In genomic region chr9:122777052-122777451, GRCh38 we compare ENCODE assay signal across 38 cellular contexts. TPM values are rescaled to one million over a fixed set of nuclear protein-coding genes. Genes with fewer than 3 reads are reported as not detected.
"Had no signal": no experiment of that assay in that cellular context is flagged by ENCODE, and none has a peak within 500 bp of the region (broad histone marks: within the 10 kb centered on the region; RNA-seq: fewer than 3 reads in every experiment).

No MANE protein-coding gene starts in this region.

- H3K27me3 ChIP-seq: adrenal gland, body of pancreas, brain microvascular endothelial cell, breast epithelium had no signal

- H3K4me3 Mint-ChIP-seq: activated B cell treated with CpG ODN at 0.5 μM for 24 hours; activated CD4-positive, alpha-beta memory T cell treated with anti-CD3 and anti-CD28 coated beads for 36 hours; activated CD4-positive, alpha-beta T cell treated with anti-CD3 and anti-CD28 coated beads, Interleukin-2, amount 10 ng/mL, durations not matched to agents 24 days and 14 days; activated CD8-positive, alpha-beta T cell treated with anti-CD3 and anti-CD28 coated beads for 36 hours; activated naive CD4-positive, alpha-beta T cell treated with anti-CD3 and anti-CD28 coated beads for 36 hours; activated naive CD8-positive, alpha-beta T cell treated with anti-CD3 and anti-CD28 coated beads for 36 hours; activated T-cell treated with anti-CD3 and anti-CD28 coated beads, Interleukin-2, amount 50 U/mL, for 4 hours; activated T-cell treated with anti-CD3 and anti-CD28 coated beads, Interleukin-2, amount 50 U/mL, for 72 hours; activated T-helper 1 cell treated with anti-CD3 and anti-CD28 coated beads, Interleukin-12 subunit alpha, Interleukin-12 subunit beta, Interleukin-2, Interleukin-4 antibody, amounts not matched to agents 30 ng/mL and 10 ng/mL and 1 ng/mL, durations not matched to agents 14 hours and 24 hours and 36 hours; activated T-helper 17 cell treated with anti-CD3 and anti-CD28 coated beads, Interleukin-2, amount 50 U/mL, for 72 hours; T-helper 1 cell treated with Interleukin-12 subunit alpha and Interleukin-12 subunit beta and Interleukin-4 antibody, amounts not matched to agents 30 μg/mL and 1 μg/mL, for 36 hours; T-helper 2 cell treated with Interferon-gamma antibody and Interleukin-4, amounts not matched to agents 5 μg/mL and 100 μg/mL, for 36 hours had no signal

- H3K36me3 Mint-ChIP-seq: activated naive CD8-positive, alpha-beta T cell treated with anti-CD3 and anti-CD28 coated beads for 36 hours had no signal

- ATAC-seq: activated CD8-positive, alpha-beta T cell treated with anti-CD3 and anti-CD28 coated beads for 36 hours; activated naive CD4-positive, alpha-beta T cell treated with anti-CD3 and anti-CD28 coated beads, Interleukin-2, amount 50 U/mL, for 72 hours; activated T-cell treated with anti-CD3 and anti-CD28 coated beads, Interleukin-2, amount 50 U/mL, for 4 hours; activated T-cell treated with anti-CD3 and anti-CD28 coated beads, Interleukin-2, amount 50 U/mL, for 72 hours; activated T-helper 17 cell treated with anti-CD3 and anti-CD28 coated beads, Interleukin-2, amount 50 U/mL, for 72 hours; body of pancreas had no signal

- H3K4me1 ChIP-seq: adrenal gland, body of pancreas, breast epithelium had no signal

- H3K27ac ChIP-seq: adrenal gland, body of pancreas, brain microvascular endothelial cell, breast epithelium, VCaP had no signal

- DNase-seq: activated B cell treated with CpG ODN at 0.5 μM for 24 hours; activated CD4-positive, alpha-beta memory T cell treated with anti-CD3 and anti-CD28 coated beads for 36 hours; activated CD4-positive, alpha-beta T cell treated with anti-CD3 and anti-CD28 coated beads for 4 hours; activated CD4-positive, alpha-beta T cell treated with anti-CD3 and anti-CD28 coated beads, Interleukin-2, amount 10 ng/mL, durations not matched to agents 24 days and 14 days; activated CD4-positive, alpha-beta T cell treated with anti-CD3 and anti-CD28 coated beads, Interleukin-2, amount 50 U/mL, for 1 hour; activated CD4-positive, alpha-beta T cell treated with anti-CD3 and anti-CD28 coated beads, Interleukin-2, amount 50 U/mL, for 4 hours; activated CD4-positive, CD25-positive, alpha-beta regulatory T cell treated with anti-CD3 and anti-CD28 coated beads, Interleukin-2, amount 50 U/mL, for 72 hours; activated CD8-positive, alpha-beta memory T cell treated with anti-CD3 and anti-CD28 coated beads, Interleukin-2, amount 50 U/mL, for 4 hours; activated CD8-positive, alpha-beta T cell treated with anti-CD3 and anti-CD28 coated beads for 36 hours; activated effector memory CD4-positive, alpha-beta T cell treated with anti-CD3 and anti-CD28 coated beads, Interleukin-2, amount 50 U/mL, for 16 hours; activated gamma-delta T cell treated with Interleukin-2 at 50 U/mL for 16 hours; activated naive CD4-positive, alpha-beta T cell; activated naive CD4-positive, alpha-beta T cell treated with anti-CD3 and anti-CD28 coated beads for 36 hours; activated naive CD4-positive, alpha-beta T cell treated with anti-CD3 and anti-CD28 coated beads, Interleukin-2, amount 50 U/mL, for 16 hours; activated naive CD8-positive, alpha-beta T cell treated with anti-CD3 and anti-CD28 coated beads for 36 hours; activated T-cell treated with anti-CD3 and anti-CD28 coated beads for 4 hours; activated T-cell treated with anti-CD3 and anti-CD28 coated beads, Interleukin-2, amount 50 U/mL, for 1 hour; activated T-cell treated with anti-CD3 and anti-CD28 coated beads, Interleukin-2, amount 50 U/mL, for 4 hours; activated T-cell treated with anti-CD3 and anti-CD28 coated beads, Interleukin-2, amount 50 U/mL, for 72 hours; adrenal gland; amniotic stem cell; aorta; body of pancreas; brain microvascular endothelial cell; central memory CD4-positive, alpha-beta T cell; T-helper 1 cell; T-helper 2 cell; T-helper 9 cell had no signal

- H3K27me3 Mint-ChIP-seq: activated B cell treated with CpG ODN at 0.5 μM for 24 hours; activated CD4-positive, alpha-beta memory T cell treated with anti-CD3 and anti-CD28 coated beads for 36 hours; activated CD4-positive, alpha-beta T cell treated with anti-CD3 and anti-CD28 coated beads, Interleukin-2, amount 10 ng/mL, durations not matched to agents 24 days and 14 days; activated naive CD8-positive, alpha-beta T cell treated with anti-CD3 and anti-CD28 coated beads for 36 hours had no signal

- H3K36me3 ChIP-seq: adrenal gland, brain microvascular endothelial cell, breast epithelium had no signal

- H3K9me3 ChIP-seq: adrenal gland, body of pancreas, breast epithelium had no signal

- H3K4me1 Mint-ChIP-seq: activated B cell treated with CpG ODN at 0.5 μM for 24 hours; activated CD4-positive, alpha-beta T cell treated with anti-CD3 and anti-CD28 coated beads, Interleukin-2, amount 10 ng/mL, durations not matched to agents 24 days and 14 days; activated naive CD8-positive, alpha-beta T cell treated with anti-CD3 and anti-CD28 coated beads for 36 hours; activated T-helper 17 cell treated with anti-CD3 and anti-CD28 coated beads, Interleukin-2, amount 50 U/mL, for 72 hours had no signal

- H3K27ac Mint-ChIP-seq: activated B cell treated with CpG ODN at 0.5 μM for 24 hours; activated CD4-positive, alpha-beta memory T cell treated with anti-CD3 and anti-CD28 coated beads for 36 hours; activated CD4-positive, alpha-beta T cell treated with anti-CD3 and anti-CD28 coated beads, Interleukin-2, amount 10 ng/mL, durations not matched to agents 24 days and 14 days; activated CD8-positive, alpha-beta T cell treated with anti-CD3 and anti-CD28 coated beads for 36 hours; activated naive CD4-positive, alpha-beta T cell treated with anti-CD3 and anti-CD28 coated beads for 36 hours; activated naive CD4-positive, alpha-beta T cell treated with anti-CD3 and anti-CD28 coated beads, Interleukin-2, amount 50 U/mL, for 72 hours; activated naive CD8-positive, alpha-beta T cell treated with anti-CD3 and anti-CD28 coated beads for 36 hours; activated T-cell treated with anti-CD3 and anti-CD28 coated beads, Interleukin-2, amount 50 U/mL, for 72 hours; activated T-helper 1 cell treated with anti-CD3 and anti-CD28 coated beads, Interleukin-12 subunit alpha, Interleukin-12 subunit beta, Interleukin-2, Interleukin-4 antibody, amounts not matched to agents 30 ng/mL and 10 ng/mL and 1 ng/mL, durations not matched to agents 14 hours and 24 hours and 36 hours; activated T-helper 17 cell treated with anti-CD3 and anti-CD28 coated beads, Interleukin-2, amount 50 U/mL, for 72 hours; T-helper 1 cell treated with Interleukin-12 subunit alpha and Interleukin-12 subunit beta and Interleukin-4 antibody, amounts not matched to agents 30 μg/mL and 1 μg/mL, for 36 hours; T-helper 2 cell treated with Interferon-gamma antibody and Interleukin-4, amounts not matched to agents 5 μg/mL and 100 μg/mL, for 36 hours had no signal

- H3K4me3 ChIP-seq: adrenal gland, body of pancreas, breast epithelium had no signal

RNA-seq across cellular contexts. Expression of gene OR5C1, which starts 11.7 kb away (rescaled TPM):
- total RNA-seq: activated B cell treated with CpG ODN at 0.5 μM for 24 hours; activated CD4-positive, alpha-beta memory T cell treated with anti-CD3 and anti-CD28 coated beads for 36 hours; activated CD4-positive, alpha-beta T cell treated with anti-CD3 and anti-CD28 coated beads, Interleukin-2, amount 10 ng/mL, durations not matched to agents 24 days and 14 days; activated CD8-positive, alpha-beta memory T cell treated with anti-CD3 and anti-CD28 coated beads for 36 hours; activated CD8-positive, alpha-beta T cell treated with anti-CD3 and anti-CD28 coated beads for 36 hours; activated naive CD4-positive, alpha-beta T cell treated with anti-CD3 and anti-CD28 coated beads for 36 hours; activated naive CD4-positive, alpha-beta T cell treated with anti-CD3 and anti-CD28 coated beads, Interleukin-2, amount 50 U/mL, for 72 hours; activated naive CD8-positive, alpha-beta T cell treated with anti-CD3 and anti-CD28 coated beads for 36 hours; activated T-cell treated with anti-CD3 and anti-CD28 coated beads, Interleukin-2, amount 50 U/mL, for 4 hours; activated T-cell treated with anti-CD3 and anti-CD28 coated beads, Interleukin-2, amount 50 U/mL, for 72 hours; activated T-helper 1 cell treated with anti-CD3 and anti-CD28 coated beads, Interleukin-12 subunit alpha, Interleukin-12 subunit beta, Interleukin-2, Interleukin-4 antibody, amounts not matched to agents 30 ng/mL and 10 ng/mL and 1 ng/mL, durations not matched to agents 14 hours and 24 hours and 36 hours; activated T-helper 17 cell treated with anti-CD3 and anti-CD28 coated beads, Interleukin-2, amount 50 U/mL, for 72 hours; adrenal gland; aorta; astrocyte; body of pancreas; breast epithelium; cardiac septum had no signal
- polyA plus RNA-seq: adrenal gland, aorta had no signal

RNA-seq across cellular contexts. Expression of gene OR1K1, which starts 22.9 kb away (rescaled TPM):
- total RNA-seq: activated B cell treated with CpG ODN at 0.5 μM for 24 hours; activated CD4-positive, alpha-beta memory T cell treated with anti-CD3 and anti-CD28 coated beads for 36 hours; activated CD4-positive, alpha-beta T cell treated with anti-CD3 and anti-CD28 coated beads, Interleukin-2, amount 10 ng/mL, durations not matched to agents 24 days and 14 days; activated CD8-positive, alpha-beta memory T cell treated with anti-CD3 and anti-CD28 coated beads for 36 hours; activated CD8-positive, alpha-beta T cell treated with anti-CD3 and anti-CD28 coated beads for 36 hours; activated naive CD4-positive, alpha-beta T cell treated with anti-CD3 and anti-CD28 coated beads for 36 hours; activated naive CD4-positive, alpha-beta T cell treated with anti-CD3 and anti-CD28 coated beads, Interleukin-2, amount 50 U/mL, for 72 hours; activated naive CD8-positive, alpha-beta T cell treated with anti-CD3 and anti-CD28 coated beads for 36 hours; activated T-cell treated with anti-CD3 and anti-CD28 coated beads, Interleukin-2, amount 50 U/mL, for 4 hours; activated T-cell treated with anti-CD3 and anti-CD28 coated beads, Interleukin-2, amount 50 U/mL, for 72 hours; activated T-helper 1 cell treated with anti-CD3 and anti-CD28 coated beads, Interleukin-12 subunit alpha, Interleukin-12 subunit beta, Interleukin-2, Interleukin-4 antibody, amounts not matched to agents 30 ng/mL and 10 ng/mL and 1 ng/mL, durations not matched to agents 14 hours and 24 hours and 36 hours; activated T-helper 17 cell treated with anti-CD3 and anti-CD28 coated beads, Interleukin-2, amount 50 U/mL, for 72 hours; adrenal gland; aorta; astrocyte; body of pancreas; breast epithelium; cardiac septum had no signal
- polyA plus RNA-seq: adrenal gland, aorta had no signal

RNA-seq across cellular contexts. Expression of gene OR1L6, which starts 34.9 kb away (rescaled TPM):
- total RNA-seq: activated B cell treated with CpG ODN at 0.5 μM for 24 hours; activated CD4-positive, alpha-beta memory T cell treated with anti-CD3 and anti-CD28 coated beads for 36 hours; activated CD4-positive, alpha-beta T cell treated with anti-CD3 and anti-CD28 coated beads, Interleukin-2, amount 10 ng/mL, durations not matched to agents 24 days and 14 days; activated CD8-positive, alpha-beta memory T cell treated with anti-CD3 and anti-CD28 coated beads for 36 hours; activated CD8-positive, alpha-beta T cell treated with anti-CD3 and anti-CD28 coated beads for 36 hours; activated naive CD4-positive, alpha-beta T cell treated with anti-CD3 and anti-CD28 coated beads for 36 hours; activated naive CD4-positive, alpha-beta T cell treated with anti-CD3 and anti-CD28 coated beads, Interleukin-2, amount 50 U/mL, for 72 hours; activated naive CD8-positive, alpha-beta T cell treated with anti-CD3 and anti-CD28 coated beads for 36 hours; activated T-cell treated with anti-CD3 and anti-CD28 coated beads, Interleukin-2, amount 50 U/mL, for 4 hours; activated T-cell treated with anti-CD3 and anti-CD28 coated beads, Interleukin-2, amount 50 U/mL, for 72 hours; activated T-helper 1 cell treated with anti-CD3 and anti-CD28 coated beads, Interleukin-12 subunit alpha, Interleukin-12 subunit beta, Interleukin-2, Interleukin-4 antibody, amounts not matched to agents 30 ng/mL and 10 ng/mL and 1 ng/mL, durations not matched to agents 14 hours and 24 hours and 36 hours; activated T-helper 17 cell treated with anti-CD3 and anti-CD28 coated beads, Interleukin-2, amount 50 U/mL, for 72 hours; adrenal gland; aorta; astrocyte; body of pancreas; breast epithelium; cardiac septum had no signal
- polyA plus RNA-seq: adrenal gland, aorta had no signal

RNA-seq across cellular contexts. Expression of gene OR1L4, which starts 53.3 kb away (rescaled TPM):
- total RNA-seq: activated B cell treated with CpG ODN at 0.5 μM for 24 hours; activated CD4-positive, alpha-beta memory T cell treated with anti-CD3 and anti-CD28 coated beads for 36 hours; activated CD4-positive, alpha-beta T cell treated with anti-CD3 and anti-CD28 coated beads, Interleukin-2, amount 10 ng/mL, durations not matched to agents 24 days and 14 days; activated CD8-positive, alpha-beta memory T cell treated with anti-CD3 and anti-CD28 coated beads for 36 hours; activated CD8-positive, alpha-beta T cell treated with anti-CD3 and anti-CD28 coated beads for 36 hours; activated naive CD4-positive, alpha-beta T cell treated with anti-CD3 and anti-CD28 coated beads for 36 hours; activated naive CD4-positive, alpha-beta T cell treated with anti-CD3 and anti-CD28 coated beads, Interleukin-2, amount 50 U/mL, for 72 hours; activated naive CD8-positive, alpha-beta T cell treated with anti-CD3 and anti-CD28 coated beads for 36 hours; activated T-cell treated with anti-CD3 and anti-CD28 coated beads, Interleukin-2, amount 50 U/mL, for 4 hours; activated T-cell treated with anti-CD3 and anti-CD28 coated beads, Interleukin-2, amount 50 U/mL, for 72 hours; activated T-helper 1 cell treated with anti-CD3 and anti-CD28 coated beads, Interleukin-12 subunit alpha, Interleukin-12 subunit beta, Interleukin-2, Interleukin-4 antibody, amounts not matched to agents 30 ng/mL and 10 ng/mL and 1 ng/mL, durations not matched to agents 14 hours and 24 hours and 36 hours; activated T-helper 17 cell treated with anti-CD3 and anti-CD28 coated beads, Interleukin-2, amount 50 U/mL, for 72 hours; adrenal gland; aorta; astrocyte; body of pancreas; breast epithelium; cardiac septum had no signal
- polyA plus RNA-seq: adrenal gland, aorta had no signal
